11 cellular contexts compared by ENCODE assay signal in the genomic region with DNA sequence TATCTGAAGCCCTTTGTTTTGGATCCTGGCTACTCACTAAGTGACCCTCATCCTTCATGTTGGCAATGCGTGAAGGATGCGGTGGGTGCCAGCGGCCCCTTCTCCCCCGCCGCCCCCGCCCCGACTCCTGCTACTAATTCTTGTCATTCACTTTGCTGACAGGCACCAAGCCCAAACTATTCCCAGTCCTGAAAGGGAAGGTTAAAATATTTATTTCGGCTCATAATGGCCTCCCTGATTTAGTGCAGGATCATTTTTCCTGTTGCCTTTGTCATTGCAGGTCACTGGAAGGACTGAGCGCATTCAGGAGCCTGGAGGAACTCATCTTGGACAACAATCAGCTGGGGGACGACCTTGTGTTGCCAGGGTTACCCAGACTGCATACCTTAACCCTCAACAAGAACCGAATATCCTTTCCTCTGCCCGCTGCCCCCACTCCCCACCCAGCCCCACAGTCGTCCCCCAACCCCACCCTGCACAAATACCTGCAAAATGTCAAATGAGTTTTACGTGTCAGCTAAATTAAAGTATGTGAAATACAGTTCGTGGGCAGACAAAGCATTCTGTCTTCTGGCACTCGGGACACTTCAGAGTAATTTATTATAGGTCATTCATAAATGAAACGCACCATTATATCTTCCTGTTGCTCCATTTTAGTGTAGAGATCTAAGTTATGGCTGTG.
DNase-seq lines count a peak whose midpoint lies in the region; ATAC-seq and TF ChIP-seq lines count a peak whose summit lies in the region.
"Had no signal": no experiment of that assay in that cellular context is flagged by ENCODE, and none has a peak within 500 bp of the region (broad histone marks: within the 10 kb centered on the region; RNA-seq: fewer than 3 reads in every experiment).

No MANE protein-coding gene starts in this region.

- no peaks in the 10 kb centered on the region for H3K4me1 Mint-ChIP-seq in stimulated activated naive CD8-positive, alpha-beta T cell treated with anti-CD3 and anti-CD28 coated beads, Interleukin-15, amount 100 ng/mL, for 72 hours
- H3K4me1 Mint-ChIP-seq: activated CD4-positive, alpha-beta T cell treated with anti-CD3 and anti-CD28 coated beads, Interleukin-2, amount 10 ng/mL, durations not matched to agents 7 days and 5 days had no signal

- intact Hi-C loops in PC-3 (cut with micrococcal nuclease) (loop anchor here (1.0 to 10.0 kb wide), 13 partner anchors 79 to 1076 kb away; no protein-coding TSS in a partner anchor), heart right ventricle (cut with DNase I) (loop anchor here in 8 of 10 donors (2.0 to 10.0 kb wide), 11 partner anchors 124 to 1171 kb away; partner anchors contain the start of gene ZNF503 (in 7 of the 8)), OCI-LY7 (cut with micrococcal nuclease; ENCODE audit: unreplicated experiment) (no loop called here)

- H3K4me2 ChIP-seq in PC-3 (ENCODE audit: low read length) (peak overlapping the region; percentile 58), parathyroid adenoma (ENCODE audit: low read length) (peak overlapping the region; percentile 64), OCI-LY7 (ENCODE audit: low read length) (no peak overlapping the region)

- H2AFZ ChIP-seq in PC-3 (ENCODE audit: low read length): peak overlapping the region; percentile 56
- H2AFZ ChIP-seq in parathyroid adenoma: peak overlapping the region; percentile 78
- H2AFZ ChIP-seq in OCI-LY7 (ENCODE audit: low read length): no peak overlapping the region

- H3K79me2 ChIP-seq in PC-3 (ENCODE audit: low read length): no peaks in the 10 kb centered on the region
- H3K79me2 ChIP-seq in parathyroid adenoma: no peaks in the 10 kb centered on the region
- no peaks in the 10 kb centered on the region for H3K79me2 ChIP-seq in OCI-LY7 (ENCODE audit: insufficient read depth, low read depth, low read length)

- H3K9ac ChIP-seq in PC-3 (ENCODE audit: low read length) (no peak overlapping the region), parathyroid adenoma (no peak overlapping the region)

- DNase-seq in ELF-1 (ENCODE audit: low read depth, low spot score) (peak; percentile 60), PC-3 (no peak), heart right ventricle (no peak), Ammon's horn (ENCODE audit: low spot score) (no peak), OCI-LY7 (ENCODE audit: low spot score) (no peak), HuH-7.5 (ENCODE audit: low spot score) (no peak)
- DNase-seq in stimulated activated naive CD8-positive, alpha-beta T cell treated with anti-CD3 and anti-CD28 coated beads, Interleukin-15, amount 100 ng/mL, for 72 hours: no peak
- DNase-seq: NCI-H187 treated with DMSO at 0.1 percent for 48 hours had no signal

- H4K20me1 ChIP-seq in PC-3 (ENCODE audit: low read length) (no peaks in the 10 kb centered on the region), OCI-LY7 (ENCODE audit: insufficient read depth, low read length) (no peaks in the 10 kb centered on the region)

- H3K36me3 ChIP-seq in PC-3 (ENCODE audit: low read depth, low read length): no peaks in the 10 kb centered on the region
- H3K36me3 ChIP-seq in heart right ventricle: peaks cover 0 to 9% (median 0%) of the 10 kb centered on the region in 9 donors
- no peaks in the 10 kb centered on the region for H3K36me3 ChIP-seq in parathyroid adenoma (ENCODE audit: control insufficient read depth, insufficient read depth, low read length)
- H3K36me3 ChIP-seq in OCI-LY7 (ENCODE audit: insufficient read depth, low read length): no peaks in the 10 kb centered on the region

- peaks cover 7% of the 10 kb centered on the region for H3K27me3 Mint-ChIP-seq in stimulated activated naive CD8-positive, alpha-beta T cell treated with anti-CD3 and anti-CD28 coated beads, Interleukin-15, amount 100 ng/mL, for 72 hours
- H3K27me3 Mint-ChIP-seq: activated CD4-positive, alpha-beta T cell treated with anti-CD3 and anti-CD28 coated beads, Interleukin-2, amount 10 ng/mL, durations not matched to agents 7 days and 5 days had no signal

- CTCF ChIA-PET in PC-3 (lab: Charles Lee) (interaction anchor here (0.6 to 1.7 kb wide), 10 partner anchors 51 to 739 kb away, joined by 3 to 26 read pairs (median 6); partner anchors contain the start of gene ZNF503), OCI-LY7 (lab: Charles Lee; ENCODE audit: unreplicated experiment) (no interaction called here)

- TF ChIP-seq CTCF in PC-3 (conservative IDR thresholded peaks at IDR 0.05; ENCODE audit: low read depth, low read length) (no peak), heart right ventricle (IDR thresholded peaks at IDR 0.05) (no peak), parathyroid adenoma (IDR thresholded peaks at IDR 0.05) (no peak), OCI-LY7 (conservative IDR thresholded peaks at IDR 0.05; ENCODE audit: low read length) (no peak)

- POLR2A ChIA-PET in PC-3 (lab: Charles Lee; ENCODE audit: unreplicated experiment): interaction anchor here (0.6 to 0.7 kb wide), 2 partner anchors 42 to 634 kb away, joined by 3 to 4 read pairs; partner anchors contain the start of gene ZNF503
- POLR2A ChIA-PET in OCI-LY7 (lab: Charles Lee): no interaction called here

- H3K4me3 Mint-ChIP-seq in stimulated activated naive CD8-positive, alpha-beta T cell treated with anti-CD3 and anti-CD28 coated beads, Interleukin-15, amount 100 ng/mL, for 72 hours: no peak overlapping the region
- H3K4me3 Mint-ChIP-seq: activated CD4-positive, alpha-beta T cell treated with anti-CD3 and anti-CD28 coated beads, Interleukin-2, amount 10 ng/mL, durations not matched to agents 7 days and 5 days had no signal

- H3K4me3 ChIP-seq in PC-3 (ENCODE audit: low read length) (peak overlapping the region; percentile 27), heart right ventricle (peak overlapping the region in 6 of 10 donors; percentile 19 to 38 (median 25)), parathyroid adenoma (ENCODE audit: low read depth, low read length) (peak overlapping the region; percentile 32), OCI-LY7 (ENCODE audit: low read depth, low read length, poor library complexity, severe bottlenecking) (no peak overlapping the region)

- H3K9me3 ChIP-seq in PC-3 (ENCODE audit: low read length): peaks cover 18% of the 10 kb centered on the region
- H3K9me3 ChIP-seq in heart right ventricle: peaks cover 0 to 22% (median 10%) of the 10 kb centered on the region in 11 donors
- H3K9me3 ChIP-seq in parathyroid adenoma (ENCODE audit: control insufficient read depth, low read length): no peaks in the 10 kb centered on the region
- H3K9me3 ChIP-seq in OCI-LY7 (ENCODE audit: low read length): no peaks in the 10 kb centered on the region

- peaks cover 23% of the 10 kb centered on the region for H3K4me1 ChIP-seq in PC-3 (ENCODE audit: insufficient read depth, low read length)
- peaks cover 0 to 25% (median 9%) of the 10 kb centered on the region in 9 donors for H3K4me1 ChIP-seq in heart right ventricle
- no peaks in the 10 kb centered on the region for H3K4me1 ChIP-seq in parathyroid adenoma
- H3K4me1 ChIP-seq in OCI-LY7 (ENCODE audit: insufficient read depth, low read length, poor library complexity, severe bottlenecking): no peaks in the 10 kb centered on the region

- no peak overlapping the region for H3K27ac ChIP-seq in PC-3 (ENCODE audit: low read length)
- no peak overlapping the region for H3K27ac ChIP-seq in heart right ventricle
- no peak overlapping the region for H3K27ac ChIP-seq in parathyroid adenoma
- no peak overlapping the region for H3K27ac ChIP-seq in OCI-LY7 (ENCODE audit: low read depth, low read length, poor library complexity, severe bottlenecking)
- H3K27ac ChIP-seq: C4-2B had no signal

- BruUV-seq in PC-3 (replicated peaks; lab: Mats Ljungman, UMichigan) (no TSS peak), OCI-LY7 (replicated peaks; lab: Mats Ljungman, UMichigan) (no TSS peak)

- peaks cover 0 to 7% of the 10 kb centered on the region in 2 donors for H3K9me3 Mint-ChIP-seq in stimulated activated naive CD8-positive, alpha-beta T cell treated with anti-CD3 and anti-CD28 coated beads, Interleukin-15, amount 100 ng/mL, for 72 hours
- H3K9me3 Mint-ChIP-seq: activated CD4-positive, alpha-beta T cell treated with anti-CD3 and anti-CD28 coated beads, Interleukin-2, amount 10 ng/mL, durations not matched to agents 7 days and 5 days had no signal

- H3K9me2 ChIP-seq in PC-3 (replicated peaks; ENCODE audit: low read length) (no peaks in the 10 kb centered on the region), OCI-LY7 (ENCODE audit: insufficient read depth, low read length) (no peaks in the 10 kb centered on the region)

- WGBS in heart right ventricle, 2 donors: 54 to 63% methylated on average over 17 of the region's 17 CpGs

- H3F3A ChIP-seq in PC-3 (ENCODE audit: low read length, unreplicated experiment): no peaks in the 10 kb centered on the region

- H3K27me3 ChIP-seq in PC-3 (ENCODE audit: low read length): peaks cover 29% of the 10 kb centered on the region
- no peaks in the 10 kb centered on the region for H3K27me3 ChIP-seq in heart right ventricle
- no peaks in the 10 kb centered on the region for H3K27me3 ChIP-seq in parathyroid adenoma (ENCODE audit: control insufficient read depth, insufficient read depth, low read length)

- H3K27ac Mint-ChIP-seq in stimulated activated naive CD8-positive, alpha-beta T cell treated with anti-CD3 and anti-CD28 coated beads, Interleukin-15, amount 100 ng/mL, for 72 hours: no peak overlapping the region
- H3K27ac Mint-ChIP-seq: activated CD4-positive, alpha-beta T cell treated with anti-CD3 and anti-CD28 coated beads, Interleukin-2, amount 10 ng/mL, durations not matched to agents 7 days and 5 days had no signal

- ATAC-seq in PC-3 (peak; percentile 1), heart right ventricle (peak in 6 of 8 donors; percentile 9 to 35 (median 20))
- no peak for ATAC-seq in stimulated activated naive CD8-positive, alpha-beta T cell treated with anti-CD3 and anti-CD28 coated beads, Interleukin-15, amount 100 ng/mL, for 72 hours
